ENCODE assay signal across 8 cellular contexts in the genomic region with DNA sequence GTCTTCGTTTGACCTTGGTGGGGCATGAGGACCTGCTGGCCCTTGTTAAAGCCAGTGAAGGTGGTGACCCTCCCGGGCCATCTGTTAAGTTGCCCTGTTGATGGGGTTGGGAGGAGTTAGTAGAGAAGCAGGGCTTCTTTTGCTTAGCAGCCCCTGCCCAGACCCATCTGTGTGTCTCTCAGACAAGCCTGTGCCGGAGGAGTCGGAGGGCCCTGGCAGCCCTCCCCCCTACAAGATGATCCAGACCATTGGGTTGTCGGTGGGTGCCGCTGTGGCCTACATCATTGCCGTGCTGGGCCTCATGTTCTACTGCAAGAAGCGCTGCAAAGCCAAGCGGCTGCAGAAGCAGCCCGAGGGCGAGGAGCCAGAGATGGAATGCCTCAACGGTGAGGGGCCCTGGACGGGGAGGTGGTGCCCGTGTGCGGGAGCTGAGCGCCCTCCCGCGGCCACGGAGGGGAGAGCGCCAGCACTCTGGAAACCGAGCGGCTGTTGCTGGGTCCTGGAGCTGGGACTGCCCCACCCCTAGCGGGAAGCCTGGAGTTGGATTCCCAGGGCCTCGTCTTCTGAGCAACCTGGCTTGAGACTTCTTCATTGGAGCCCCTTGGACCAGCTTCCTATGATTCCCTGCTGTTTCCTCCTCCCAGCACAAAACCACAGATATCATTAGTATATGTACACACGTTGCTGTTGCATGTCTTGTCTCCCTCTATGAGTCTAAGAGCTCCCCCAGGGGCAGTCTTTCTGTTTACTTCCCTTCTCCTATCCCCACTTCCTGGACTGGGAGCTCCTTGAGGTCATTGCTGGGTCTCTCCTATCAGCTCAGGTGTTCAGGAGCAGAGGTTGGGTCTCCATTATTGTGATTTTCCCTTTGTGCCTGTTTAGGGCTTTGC. TPM values are rescaled to one million over a fixed set of nuclear protein-coding genes. Genes with fewer than 3 reads are reported as not detected.
DNase-seq lines count a peak whose midpoint lies in the region; ATAC-seq and TF ChIP-seq lines count a peak whose summit lies in the region.

No MANE protein-coding gene starts in this region.

- H3K27ac Mint-ChIP-seq in activated CD4-positive, alpha-beta memory T cell treated with anti-CD3 and anti-CD28 coated beads, Interleukin-2, amount 10 ng/mL, durations not matched to agents 7 days and 5 days, result no peak overlapping the region

- H3K4me1 Mint-ChIP-seq in activated CD4-positive, alpha-beta memory T cell treated with anti-CD3 and anti-CD28 coated beads, Interleukin-2, amount 10 ng/mL, durations not matched to agents 7 days and 5 days, result peaks cover 10% of the 10 kb centered on the region

- H3K36me3 Mint-ChIP-seq in activated CD4-positive, alpha-beta memory T cell treated with anti-CD3 and anti-CD28 coated beads, Interleukin-2, amount 10 ng/mL, durations not matched to agents 7 days and 5 days (ENCODE audit: low read depth), result no peaks in the 10 kb centered on the region

- peaks cover 17% of the 10 kb centered on the region for H3K36me3 ChIP-seq in lower lobe of right lung

- no peaks in the 10 kb centered on the region for H3K27me3 ChIP-seq in dorsolateral prefrontal cortex
- no peaks in the 10 kb centered on the region for H3K27me3 ChIP-seq in lower lobe of right lung (ENCODE audit: low read depth)

- H3K27ac ChIP-seq in dorsolateral prefrontal cortex (peak overlapping the region in 46 of 59 donors; percentile 2 to 79 (median 50)), lower lobe of right lung (peak overlapping the region; percentile 61)

- ATAC-seq in HG03342 (IDR thresholded peaks at IDR 0.05; ENCODE audit: unreplicated experiment) (peak; percentile 80), lower lobe of right lung (peak; percentile 97), GM19395 (IDR thresholded peaks at IDR 0.05; ENCODE audit: unreplicated experiment) (no peak)

- no peaks in the 10 kb centered on the region for H3K27me3 Mint-ChIP-seq in activated CD4-positive, alpha-beta memory T cell treated with anti-CD3 and anti-CD28 coated beads, Interleukin-2, amount 10 ng/mL, durations not matched to agents 7 days and 5 days

- H3K4me3 Mint-ChIP-seq in activated CD4-positive, alpha-beta memory T cell treated with anti-CD3 and anti-CD28 coated beads, Interleukin-2, amount 10 ng/mL, durations not matched to agents 7 days and 5 days, result no peak overlapping the region

- peak; percentile 22 for TF ChIP-seq CTCF in GM12801 (IDR thresholded peaks at IDR 0.05; ENCODE audit: extremely low read depth, insufficient read length)
- TF ChIP-seq CTCF in dorsolateral prefrontal cortex (IDR thresholded peaks at IDR 0.05 in 54 of 56, conservative IDR thresholded peaks at IDR 0.05 in 2 of 56; ENCODE audit: low read depth in 1 of 56, partially characterized antibody in 56 of 56), result peak; percentile 68 to 96 (median 92)
- peak; percentile 97 for TF ChIP-seq CTCF in lower lobe of right lung (IDR thresholded peaks at IDR 0.05)

- DNase-seq in NCI-H748 (lab: John Stamatoyannopoulos, UW; ENCODE audit: unreplicated experiment) (peak; percentile 85), dorsolateral prefrontal cortex (peak; percentile 73 to 94 (median 84)), lower lobe of right lung (peak; percentile 85)
- DNase-seq in activated CD4-positive, alpha-beta memory T cell treated with anti-CD3 and anti-CD28 coated beads, Interleukin-2, amount 10 ng/mL, durations not matched to agents 7 days and 5 days, result peak; percentile 79
- peak; percentile 52 to 72 (median 54) for DNase-seq in stimulated activated CD4-positive, alpha-beta T cell treated with anti-CD3 and anti-CD28 coated beads, TNF-alpha, amount 100 ng/mL, for 24 hours (ENCODE audit: low read depth in 3 of 3)

- intact Hi-C loops in dorsolateral prefrontal cortex (cut with DNase I) (loop anchor here (1.0 to 5.0 kb wide), 4 partner anchors 71 to 243 kb away; no protein-coding TSS in a partner anchor), lower lobe of right lung (cut with DNase I) (no loop called here)

- H3K4me1 ChIP-seq in lower lobe of right lung, result peaks cover 11% of the 10 kb centered on the region

- CTCF ChIA-PET in activated CD4-positive, alpha-beta memory T cell treated with anti-CD3 and anti-CD28 coated beads, Interleukin-2, amount 10 ng/mL, durations not matched to agents 7 days and 5 days (lab: Charles Lee), result interaction anchor here (0.5 to 2.7 kb wide), 51 partner anchors 9 to 955 kb away, joined by 3 to 15 read pairs (median 4); partner anchors contain the start of genes CNPY3, CUL7, CUL9 and KLC4

- POLR2A ChIA-PET in activated CD4-positive, alpha-beta memory T cell treated with anti-CD3 and anti-CD28 coated beads, Interleukin-2, amount 10 ng/mL, durations not matched to agents 7 days and 5 days (lab: Charles Lee), result interaction anchor here (0.6 to 1.8 kb wide), 6 partner anchors 88 to 359 kb away, joined by 3 to 5 read pairs (median 4); partner anchors contain the start of genes CUL7, PEX6 and PPP2R5D

- H3K4me3 ChIP-seq in dorsolateral prefrontal cortex, result peak overlapping the region in 32 of 59 donors; percentile 0 to 49 (median 24)
- H3K4me3 ChIP-seq in lower lobe of right lung, result peak overlapping the region; percentile 7

- H3K9me3 Mint-ChIP-seq in activated CD4-positive, alpha-beta memory T cell treated with anti-CD3 and anti-CD28 coated beads, Interleukin-2, amount 10 ng/mL, durations not matched to agents 7 days and 5 days, result no peaks in the 10 kb centered on the region

- H3K9me3 ChIP-seq in lower lobe of right lung, result no peaks in the 10 kb centered on the region

RNA-seq across cellular contexts. Expression of gene SRF, which starts 27.6 kb away (rescaled TPM):
- 10 to 100 TPM; 45.8 to 45.9 TPM for total RNA-seq in activated CD4-positive, alpha-beta memory T cell treated with anti-CD3 and anti-CD28 coated beads, Interleukin-2, amount 10 ng/mL, durations not matched to agents 7 days and 5 days
- total RNA-seq in dorsolateral prefrontal cortex, result 10 to 100 TPM; 18.4 to 31.7 (median 23.1) TPM
- 29.2 TPM for total RNA-seq in lower lobe of right lung

RNA-seq across cellular contexts. Expression of gene CUL9, which starts 38.5 kb away (rescaled TPM):
- 10 to 100 TPM; 45.0 to 45.9 TPM for total RNA-seq in activated CD4-positive, alpha-beta memory T cell treated with anti-CD3 and anti-CD28 coated beads, Interleukin-2, amount 10 ng/mL, durations not matched to agents 7 days and 5 days
- total RNA-seq in dorsolateral prefrontal cortex, result 100 to 1,000 TPM in 19 of 120 experiments, 10 to 100 TPM in 101; 57.4 to 123 (median 84.1) TPM
- 41.8 TPM for total RNA-seq in lower lobe of right lung

Comparison
In these comparisons a context has a peak if more than half of its experiments do, and no peak if none do; other contexts are left out.
1. CTCF ChIP-seq: peak in every context shown above with its lines; median percentile 97 in lower lobe of right lung; 92 in dorsolateral prefrontal cortex; 22 in GM12801.